Comparison of ENCODE assay signal across 1 cellular context in the genomic region with DNA sequence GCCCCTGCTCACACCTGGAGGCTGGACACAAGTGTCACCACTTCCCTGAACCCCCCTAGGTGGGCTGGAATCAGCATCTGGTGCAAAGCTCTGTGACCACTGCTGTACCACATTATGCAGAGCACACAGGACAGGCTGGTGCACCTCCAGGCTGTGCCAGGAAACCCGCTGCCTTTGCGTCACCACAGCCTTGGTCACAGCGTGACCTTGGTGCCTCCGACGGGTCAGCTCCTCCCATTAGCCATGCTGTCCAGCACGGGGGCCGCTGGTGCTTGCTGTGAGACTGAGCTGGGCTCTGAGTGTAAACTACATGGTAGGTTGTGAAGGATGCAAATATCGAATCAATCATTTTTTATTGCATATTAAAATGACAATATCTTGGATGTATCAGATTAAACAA.
TF ChIP-seq lines count a peak whose summit lies in the region.

No MANE protein-coding gene starts in this region.

TF ChIP-seq in HepG2, 621 proteins besides CTCF, POLR2A, EP300 and RAD21 (continued from another document and continues in another):
- TF ChIP-seq, protein P1, sequence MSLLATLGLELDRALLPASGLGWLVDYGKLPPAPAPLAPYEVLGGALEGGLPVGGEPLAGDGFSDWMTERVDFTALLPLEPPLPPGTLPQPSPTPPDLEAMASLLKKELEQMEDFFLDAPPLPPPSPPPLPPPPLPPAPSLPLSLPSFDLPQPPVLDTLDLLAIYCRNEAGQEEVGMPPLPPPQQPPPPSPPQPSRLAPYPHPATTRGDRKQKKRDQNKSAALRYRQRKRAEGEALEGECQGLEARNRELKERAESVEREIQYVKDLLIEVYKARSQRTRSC (CRISPR knock-in tag; IDR thresholded peaks at IDR 0.05; ENCODE audit: low read depth) = no peak
- peak; percentile 58; the same call in 1 of the 2 replicates for TF ChIP-seq ZBTB21 (CRISPR knock-in tag; IDR thresholded peaks at IDR 0.05)
- TF ChIP-seq, protein P2, sequence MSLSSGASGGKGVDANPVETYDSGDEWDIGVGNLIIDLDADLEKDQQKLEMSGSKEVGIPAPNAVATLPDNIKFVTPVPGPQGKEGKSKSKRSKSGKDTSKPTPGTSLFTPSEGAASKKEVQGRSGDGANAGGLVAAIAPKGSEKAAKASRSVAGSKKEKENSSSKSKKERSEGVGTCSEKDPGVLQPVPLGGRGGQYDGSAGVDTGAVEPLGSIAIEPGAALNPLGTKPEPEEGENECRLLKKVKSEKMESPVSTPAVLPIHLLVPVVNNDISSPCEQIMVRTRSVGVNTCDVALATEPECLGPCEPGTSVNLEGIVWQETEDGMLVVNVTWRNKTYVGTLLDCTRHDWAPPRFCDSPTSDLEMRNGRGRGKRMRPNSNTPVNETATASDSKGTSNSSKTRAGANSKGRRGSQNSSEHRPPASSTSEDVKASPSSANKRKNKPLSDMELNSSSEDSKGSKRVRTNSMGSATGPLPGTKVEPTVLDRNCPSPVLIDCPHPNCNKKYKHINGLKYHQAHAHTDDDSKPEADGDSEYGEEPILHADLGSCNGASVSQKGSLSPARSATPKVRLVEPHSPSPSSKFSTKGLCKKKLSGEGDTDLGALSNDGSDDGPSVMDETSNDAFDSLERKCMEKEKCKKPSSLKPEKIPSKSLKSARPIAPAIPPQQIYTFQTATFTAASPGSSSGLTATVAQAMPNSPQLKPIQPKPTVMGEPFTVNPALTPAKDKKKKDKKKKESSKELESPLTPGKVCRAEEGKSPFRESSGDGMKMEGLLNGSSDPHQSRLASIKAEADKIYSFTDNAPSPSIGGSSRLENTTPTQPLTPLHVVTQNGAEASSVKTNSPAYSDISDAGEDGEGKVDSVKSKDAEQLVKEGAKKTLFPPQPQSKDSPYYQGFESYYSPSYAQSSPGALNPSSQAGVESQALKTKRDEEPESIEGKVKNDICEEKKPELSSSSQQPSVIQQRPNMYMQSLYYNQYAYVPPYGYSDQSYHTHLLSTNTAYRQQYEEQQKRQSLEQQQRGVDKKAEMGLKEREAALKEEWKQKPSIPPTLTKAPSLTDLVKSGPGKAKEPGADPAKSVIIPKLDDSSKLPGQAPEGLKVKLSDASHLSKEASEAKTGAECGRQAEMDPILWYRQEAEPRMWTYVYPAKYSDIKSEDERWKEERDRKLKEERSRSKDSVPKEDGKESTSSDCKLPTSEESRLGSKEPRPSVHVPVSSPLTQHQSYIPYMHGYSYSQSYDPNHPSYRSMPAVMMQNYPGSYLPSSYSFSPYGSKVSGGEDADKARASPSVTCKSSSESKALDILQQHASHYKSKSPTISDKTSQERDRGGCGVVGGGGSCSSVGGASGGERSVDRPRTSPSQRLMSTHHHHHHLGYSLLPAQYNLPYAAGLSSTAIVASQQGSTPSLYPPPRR (CRISPR knock-in tag; IDR thresholded peaks at IDR 0.05; ENCODE audit: borderline replicate concordance) = 0 out of 2 replicates have a peak, but pooled peaks have one; percentile 17
- TF ChIP-seq, protein P3, sequence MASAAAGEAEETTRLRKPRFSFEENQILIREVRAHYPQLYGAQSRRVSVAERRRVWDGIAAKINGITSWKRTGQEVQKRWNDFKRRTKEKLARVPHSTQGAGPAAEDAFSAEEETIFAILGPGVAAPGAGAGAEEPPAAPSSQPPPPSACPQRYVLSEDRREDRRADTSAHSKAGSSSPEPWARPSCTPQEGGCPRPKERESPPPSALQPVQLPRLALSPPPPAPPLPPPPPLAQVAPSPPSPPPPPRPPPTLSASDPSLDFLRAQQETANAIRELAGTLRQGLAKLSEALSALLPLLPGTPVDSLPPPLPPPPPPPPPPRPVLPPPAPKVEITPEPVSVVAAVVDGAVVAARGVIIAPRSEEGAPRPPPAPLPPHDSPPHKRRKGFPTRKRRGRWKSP (CRISPR knock-in tag; IDR thresholded peaks at IDR 0.05) = no peak
- TF ChIP-seq, protein P4, sequence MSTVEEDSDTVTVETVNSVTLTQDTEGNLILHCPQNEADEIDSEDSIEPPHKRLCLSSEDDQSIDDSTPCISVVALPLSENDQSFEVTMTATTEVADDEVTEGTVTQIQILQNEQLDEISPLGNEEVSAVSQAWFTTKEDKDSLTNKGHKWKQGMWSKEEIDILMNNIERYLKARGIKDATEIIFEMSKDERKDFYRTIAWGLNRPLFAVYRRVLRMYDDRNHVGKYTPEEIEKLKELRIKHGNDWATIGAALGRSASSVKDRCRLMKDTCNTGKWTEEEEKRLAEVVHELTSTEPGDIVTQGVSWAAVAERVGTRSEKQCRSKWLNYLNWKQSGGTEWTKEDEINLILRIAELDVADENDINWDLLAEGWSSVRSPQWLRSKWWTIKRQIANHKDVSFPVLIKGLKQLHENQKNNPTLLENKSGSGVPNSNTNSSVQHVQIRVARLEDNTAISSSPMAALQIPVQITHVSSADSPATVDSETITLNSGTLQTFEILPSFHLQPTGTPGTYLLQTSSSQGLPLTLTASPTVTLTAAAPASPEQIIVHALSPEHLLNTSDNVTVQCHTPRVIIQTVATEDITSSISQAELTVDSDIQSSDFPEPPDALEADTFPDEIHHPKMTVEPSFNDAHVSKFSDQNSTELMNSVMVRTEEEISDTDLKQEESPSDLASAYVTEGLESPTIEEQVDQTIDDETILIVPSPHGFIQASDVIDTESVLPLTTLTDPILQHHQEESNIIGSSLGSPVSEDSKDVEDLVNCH (CRISPR knock-in tag; IDR thresholded peaks at IDR 0.05) = no peak
- TF ChIP-seq DPF2 (CRISPR knock-in tag; IDR thresholded peaks at IDR 0.05; ENCODE audit: borderline replicate concordance, low read depth) = 0 out of 2 replicates have a peak, but pooled peaks have one; percentile 27
- no peak for TF ChIP-seq SKI (IDR thresholded peaks at IDR 0.05; ENCODE audit: partially characterized antibody)
- TF ChIP-seq, protein P5, sequence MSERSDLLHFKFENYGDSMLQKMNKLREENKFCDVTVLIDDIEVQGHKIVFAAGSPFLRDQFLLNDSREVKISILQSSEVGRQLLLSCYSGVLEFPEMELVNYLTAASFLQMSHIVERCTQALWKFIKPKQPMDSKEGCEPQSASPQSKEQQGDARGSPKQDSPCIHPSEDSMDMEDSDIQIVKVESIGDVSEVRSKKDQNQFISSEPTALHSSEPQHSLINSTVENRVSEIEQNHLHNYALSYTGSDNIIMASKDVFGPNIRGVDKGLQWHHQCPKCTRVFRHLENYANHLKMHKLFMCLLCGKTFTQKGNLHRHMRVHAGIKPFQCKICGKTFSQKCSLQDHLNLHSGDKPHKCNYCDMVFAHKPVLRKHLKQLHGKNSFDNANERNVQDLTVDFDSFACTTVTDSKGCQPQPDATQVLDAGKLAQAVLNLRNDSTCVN (CRISPR knock-in tag; IDR thresholded peaks at IDR 0.05; ENCODE audit: borderline replicate concordance) = no peak
- no peak for TF ChIP-seq PHF5A (CRISPR knock-in tag; IDR thresholded peaks at IDR 0.05; ENCODE audit: low read depth, unreplicated experiment)
- no peak for TF ChIP-seq RFX5 (IDR thresholded peaks at IDR 0.05; ENCODE audit: low read depth, low read length)
- TF ChIP-seq FOXK2 (IDR thresholded peaks at IDR 0.05) = no peak
- TF ChIP-seq, protein P6, sequence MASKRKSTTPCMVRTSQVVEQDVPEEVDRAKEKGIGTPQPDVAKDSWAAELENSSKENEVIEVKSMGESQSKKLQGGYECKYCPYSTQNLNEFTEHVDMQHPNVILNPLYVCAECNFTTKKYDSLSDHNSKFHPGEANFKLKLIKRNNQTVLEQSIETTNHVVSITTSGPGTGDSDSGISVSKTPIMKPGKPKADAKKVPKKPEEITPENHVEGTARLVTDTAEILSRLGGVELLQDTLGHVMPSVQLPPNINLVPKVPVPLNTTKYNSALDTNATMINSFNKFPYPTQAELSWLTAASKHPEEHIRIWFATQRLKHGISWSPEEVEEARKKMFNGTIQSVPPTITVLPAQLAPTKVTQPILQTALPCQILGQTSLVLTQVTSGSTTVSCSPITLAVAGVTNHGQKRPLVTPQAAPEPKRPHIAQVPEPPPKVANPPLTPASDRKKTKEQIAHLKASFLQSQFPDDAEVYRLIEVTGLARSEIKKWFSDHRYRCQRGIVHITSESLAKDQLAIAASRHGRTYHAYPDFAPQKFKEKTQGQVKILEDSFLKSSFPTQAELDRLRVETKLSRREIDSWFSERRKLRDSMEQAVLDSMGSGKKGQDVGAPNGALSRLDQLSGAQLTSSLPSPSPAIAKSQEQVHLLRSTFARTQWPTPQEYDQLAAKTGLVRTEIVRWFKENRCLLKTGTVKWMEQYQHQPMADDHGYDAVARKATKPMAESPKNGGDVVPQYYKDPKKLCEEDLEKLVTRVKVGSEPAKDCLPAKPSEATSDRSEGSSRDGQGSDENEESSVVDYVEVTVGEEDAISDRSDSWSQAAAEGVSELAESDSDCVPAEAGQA (IDR thresholded peaks at IDR 0.05; ENCODE audit: low read depth) = no peak
- TF ChIP-seq, protein P6 (CRISPR knock-in tag; IDR thresholded peaks at IDR 0.05; ENCODE audit: borderline replicate concordance) = no peak
- no peak for TF ChIP-seq ZNF260 (CRISPR knock-in tag; IDR thresholded peaks at IDR 0.05; ENCODE audit: borderline replicate concordance, low read depth)
- peak; percentile 33; the same call in 1 of the 2 replicates for TF ChIP-seq HOXA3 (CRISPR knock-in tag; IDR thresholded peaks at IDR 0.05)
- no peak for TF ChIP-seq PAWR (CRISPR knock-in tag; IDR thresholded peaks at IDR 0.05; ENCODE audit: borderline replicate concordance)
- TF ChIP-seq, protein P7, sequence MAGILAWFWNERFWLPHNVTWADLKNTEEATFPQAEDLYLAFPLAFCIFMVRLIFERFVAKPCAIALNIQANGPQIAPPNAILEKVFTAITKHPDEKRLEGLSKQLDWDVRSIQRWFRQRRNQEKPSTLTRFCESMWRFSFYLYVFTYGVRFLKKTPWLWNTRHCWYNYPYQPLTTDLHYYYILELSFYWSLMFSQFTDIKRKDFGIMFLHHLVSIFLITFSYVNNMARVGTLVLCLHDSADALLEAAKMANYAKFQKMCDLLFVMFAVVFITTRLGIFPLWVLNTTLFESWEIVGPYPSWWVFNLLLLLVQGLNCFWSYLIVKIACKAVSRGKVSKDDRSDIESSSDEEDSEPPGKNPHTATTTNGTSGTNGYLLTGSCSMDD (CRISPR knock-in tag; IDR thresholded peaks at IDR 0.05) = no peak
- TF ChIP-seq STAT5B (CRISPR knock-in tag; IDR thresholded peaks at IDR 0.05) = no peak
- TF ChIP-seq, protein P8, sequence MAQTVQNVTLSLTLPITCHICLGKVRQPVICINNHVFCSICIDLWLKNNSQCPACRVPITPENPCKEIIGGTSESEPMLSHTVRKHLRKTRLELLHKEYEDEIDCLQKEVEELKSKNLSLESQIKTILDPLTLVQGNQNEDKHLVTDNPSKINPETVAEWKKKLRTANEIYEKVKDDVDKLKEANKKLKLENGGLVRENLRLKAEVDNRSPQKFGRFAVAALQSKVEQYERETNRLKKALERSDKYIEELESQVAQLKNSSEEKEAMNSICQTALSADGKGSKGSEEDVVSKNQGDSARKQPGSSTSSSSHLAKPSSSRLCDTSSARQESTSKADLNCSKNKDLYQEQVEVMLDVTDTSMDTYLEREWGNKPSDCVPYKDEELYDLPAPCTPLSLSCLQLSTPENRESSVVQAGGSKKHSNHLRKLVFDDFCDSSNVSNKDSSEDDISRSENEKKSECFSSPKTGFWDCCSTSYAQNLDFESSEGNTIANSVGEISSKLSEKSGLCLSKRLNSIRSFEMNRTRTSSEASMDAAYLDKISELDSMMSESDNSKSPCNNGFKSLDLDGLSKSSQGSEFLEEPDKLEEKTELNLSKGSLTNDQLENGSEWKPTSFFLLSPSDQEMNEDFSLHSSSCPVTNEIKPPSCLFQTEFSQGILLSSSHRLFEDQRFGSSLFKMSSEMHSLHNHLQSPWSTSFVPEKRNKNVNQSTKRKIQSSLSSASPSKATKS (CRISPR knock-in tag; IDR thresholded peaks at IDR 0.05) = no peak
- TF ChIP-seq, protein P9, sequence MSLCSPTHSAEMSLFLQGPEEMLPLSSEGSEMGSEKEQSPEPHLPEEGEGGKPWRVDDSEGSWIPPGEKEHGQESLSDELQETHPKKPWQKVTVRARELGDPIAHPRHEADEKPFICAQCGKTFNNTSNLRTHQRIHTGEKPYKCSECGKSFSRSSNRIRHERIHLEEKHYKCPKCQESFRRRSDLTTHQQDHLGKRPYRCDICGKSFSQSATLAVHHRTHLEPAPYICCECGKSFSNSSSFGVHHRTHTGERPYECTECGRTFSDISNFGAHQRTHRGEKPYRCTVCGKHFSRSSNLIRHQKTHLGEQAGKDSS (CRISPR knock-in tag; IDR thresholded peaks at IDR 0.05; ENCODE audit: borderline replicate concordance, low read depth) = no peak
- no peak for TF ChIP-seq RBM22 (optimal IDR thresholded peaks at IDR 0.05; ENCODE audit: low read length)
- TF ChIP-seq SNAPC2 (CRISPR knock-in tag; IDR thresholded peaks at IDR 0.05) = no peak
- no peak for TF ChIP-seq KDM4B (CRISPR knock-in tag; IDR thresholded peaks at IDR 0.05)
- TF ChIP-seq, protein P10, sequence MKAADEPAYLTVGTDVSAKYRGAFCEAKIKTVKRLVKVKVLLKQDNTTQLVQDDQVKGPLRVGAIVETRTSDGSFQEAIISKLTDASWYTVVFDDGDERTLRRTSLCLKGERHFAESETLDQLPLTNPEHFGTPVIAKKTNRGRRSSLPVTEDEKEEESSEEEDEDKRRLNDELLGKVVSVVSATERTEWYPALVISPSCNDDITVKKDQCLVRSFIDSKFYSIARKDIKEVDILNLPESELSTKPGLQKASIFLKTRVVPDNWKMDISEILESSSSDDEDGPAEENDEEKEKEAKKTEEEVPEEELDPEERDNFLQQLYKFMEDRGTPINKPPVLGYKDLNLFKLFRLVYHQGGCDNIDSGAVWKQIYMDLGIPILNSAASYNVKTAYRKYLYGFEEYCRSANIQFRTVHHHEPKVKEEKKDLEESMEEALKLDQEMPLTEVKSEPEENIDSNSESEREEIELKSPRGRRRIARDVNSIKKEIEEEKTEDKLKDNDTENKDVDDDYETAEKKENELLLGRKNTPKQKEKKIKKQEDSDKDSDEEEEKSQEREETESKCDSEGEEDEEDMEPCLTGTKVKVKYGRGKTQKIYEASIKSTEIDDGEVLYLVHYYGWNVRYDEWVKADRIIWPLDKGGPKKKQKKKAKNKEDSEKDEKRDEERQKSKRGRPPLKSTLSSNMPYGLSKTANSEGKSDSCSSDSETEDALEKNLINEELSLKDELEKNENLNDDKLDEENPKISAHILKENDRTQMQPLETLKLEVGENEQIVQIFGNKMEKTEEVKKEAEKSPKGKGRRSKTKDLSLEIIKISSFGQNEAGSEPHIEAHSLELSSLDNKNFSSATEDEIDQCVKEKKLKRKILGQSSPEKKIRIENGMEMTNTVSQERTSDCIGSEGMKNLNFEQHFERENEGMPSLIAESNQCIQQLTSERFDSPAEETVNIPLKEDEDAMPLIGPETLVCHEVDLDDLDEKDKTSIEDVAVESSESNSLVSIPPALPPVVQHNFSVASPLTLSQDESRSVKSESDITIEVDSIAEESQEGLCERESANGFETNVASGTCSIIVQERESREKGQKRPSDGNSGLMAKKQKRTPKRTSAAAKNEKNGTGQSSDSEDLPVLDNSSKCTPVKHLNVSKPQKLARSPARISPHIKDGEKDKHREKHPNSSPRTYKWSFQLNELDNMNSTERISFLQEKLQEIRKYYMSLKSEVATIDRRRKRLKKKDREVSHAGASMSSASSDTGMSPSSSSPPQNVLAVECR (CRISPR knock-in tag; IDR thresholded peaks at IDR 0.05; ENCODE audit: borderline replicate concordance) = no peak
